In the genomic region with DNA sequence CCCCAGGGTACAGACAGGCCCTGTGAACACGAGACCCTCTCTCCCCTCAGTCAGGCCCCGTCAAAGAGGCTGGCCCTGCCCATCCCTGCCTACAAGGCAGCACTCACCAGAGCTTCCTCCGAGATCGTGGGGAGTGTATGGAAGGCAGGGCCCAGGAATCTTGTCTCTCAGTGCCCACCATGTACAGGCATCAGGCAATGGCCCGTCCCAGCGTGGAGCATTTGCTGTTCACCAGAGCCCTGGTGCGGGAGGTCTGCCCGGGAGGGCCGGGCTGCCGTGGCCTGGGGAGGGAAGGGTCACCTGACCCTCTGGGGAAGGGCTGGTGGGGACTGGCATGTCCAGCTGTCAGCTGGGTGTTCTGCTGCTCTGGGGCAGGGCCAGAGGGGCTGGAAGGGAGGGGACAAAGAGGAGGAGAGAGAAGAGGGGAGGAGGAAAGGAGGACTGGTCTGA, we compare ENCODE assay signal across 10 cellular contexts. TPM values are rescaled to one million over a fixed set of nuclear protein-coding genes. Genes with fewer than 3 reads are reported as not detected.
DNase-seq lines count a peak whose midpoint lies in the region; ATAC-seq and TF ChIP-seq lines count a peak whose summit lies in the region.
"Had no signal": no experiment of that assay in that cellular context is flagged by ENCODE, and none has a peak within 500 bp of the region (broad histone marks: within the 10 kb centered on the region; RNA-seq: fewer than 3 reads in every experiment).

A gene with protein sequence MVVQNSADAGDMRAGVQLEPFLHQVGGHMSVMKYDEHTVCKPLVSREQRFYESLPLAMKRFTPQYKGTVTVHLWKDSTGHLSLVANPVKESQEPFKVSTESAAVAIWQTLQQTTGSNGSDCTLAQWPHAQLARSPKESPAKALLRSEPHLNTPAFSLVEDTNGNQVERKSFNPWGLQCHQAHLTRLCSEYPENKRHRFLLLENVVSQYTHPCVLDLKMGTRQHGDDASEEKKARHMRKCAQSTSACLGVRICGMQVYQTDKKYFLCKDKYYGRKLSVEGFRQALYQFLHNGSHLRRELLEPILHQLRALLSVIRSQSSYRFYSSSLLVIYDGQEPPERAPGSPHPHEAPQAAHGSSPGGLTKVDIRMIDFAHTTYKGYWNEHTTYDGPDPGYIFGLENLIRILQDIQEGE (minus strand): TSS at position 255 of the 450 bp plus-strand sequence. CDS start 11,429 bp downstream, outside the sequence.

- H3K36me3 ChIP-seq in neuronal stem cell (replicated peaks in 1 of 2; ENCODE audit: control insufficient read depth in 2 of 2, insufficient read depth in 2 of 2, low read length in 2 of 2) (no peaks in the 10 kb centered on the region), vagina (no peaks in the 10 kb centered on the region), PC-3 (ENCODE audit: low read depth, low read length) (no peaks in the 10 kb centered on the region)

- H4K8ac ChIP-seq in neuronal stem cell (ENCODE audit: low read depth, low read length): peak within 1 kb of the TSS; percentile 95

- POLR2A ChIA-PET in PC-3 (lab: Charles Lee; ENCODE audit: unreplicated experiment): interaction anchor here (0.6 kb wide), 1 partner anchor 554 kb away, joined by 5 read pairs; no protein-coding TSS in a partner anchor

- no CpG with 5 or more reads among the region's 10 CpGs for WGBS in neuronal stem cell (ENCODE audit: extremely low coverage in 2 of 2, insufficient read length in 2 of 2, insufficient replicate concordance in 1 of 2), 2 donors

- DNase-seq in NCI-H510A treated with DMSO at 0.1 percent for 48 hours (lab: John Stamatoyannopoulos, UW) (peak; percentile 28), NCI-H510A (lab: John Stamatoyannopoulos, UW) (no peak), Right ventricle myocardium inferior (ENCODE audit: missing footprints) (peak; percentile 78), neuronal stem cell (ENCODE audit: low spot score) (no peak), vagina (ENCODE audit: extremely low spot score in 2 of 2) (no peak), PC-3 (no peak), SHP77 treated with DMSO at 0.1 percent for 48 hours (lab: John Stamatoyannopoulos, UW) (no peak)
- DNase-seq: stimulated activated naive CD8-positive, alpha-beta T cell treated with anti-CD3 and anti-CD28 coated beads, Interleukin-15, amount 100 ng/mL, for 72 hours had no signal

- no TSS peak for BruUV-seq in PC-3 (replicated peaks; lab: Mats Ljungman, UMichigan)

- H3K4ac ChIP-seq in neuronal stem cell (ENCODE audit: low read length): peak within 1 kb of the TSS; percentile 94

- TF ChIP-seq CTCF in vagina (IDR thresholded peaks at IDR 0.05): no peak
- TF ChIP-seq CTCF in PC-3 (conservative IDR thresholded peaks at IDR 0.05; ENCODE audit: low read depth, low read length): no peak

- H2BK15ac ChIP-seq in neuronal stem cell (ENCODE audit: low read length): peak within 1 kb of the TSS; percentile 97

- H3K27me3 ChIP-seq in neuronal stem cell (ENCODE audit: control insufficient read depth in 3 of 3, insufficient read depth in 3 of 3, low read depth in 1 of 3, low read length in 3 of 3): peaks cover 0 to 4% (median 2%) of the 10 kb centered on the region in 3 experiments
- no peaks in the 10 kb centered on the region for H3K27me3 ChIP-seq in vagina
- no peaks in the 10 kb centered on the region for H3K27me3 ChIP-seq in PC-3 (ENCODE audit: low read length)

- H3F3A ChIP-seq in PC-3 (ENCODE audit: low read length, unreplicated experiment): no peaks in the 10 kb centered on the region

- intact Hi-C loops in Right ventricle myocardium inferior (cut with DNase I): loop anchor here (1.0 to 2.0 kb wide), 2 partner anchors 14 to 18 kb away; no protein-coding TSS in a partner anchor
- intact Hi-C loops in vagina (cut with DNase I): no loop called here
- intact Hi-C loops in PC-3 (cut with micrococcal nuclease): no loop called here

- H4K91ac ChIP-seq in neuronal stem cell (ENCODE audit: low read depth, low read length, poor library complexity): peak within 1 kb of the TSS; percentile 26

- H3K9me3 ChIP-seq in neuronal stem cell (replicated peaks in 1 of 2; ENCODE audit: control insufficient read depth in 2 of 2, insufficient read depth in 1 of 2, low read depth in 1 of 2, low read length in 2 of 2): no peaks in the 10 kb centered on the region
- no peaks in the 10 kb centered on the region for H3K9me3 ChIP-seq in vagina
- H3K9me3 ChIP-seq in PC-3 (ENCODE audit: low read length): no peaks in the 10 kb centered on the region

- H3K4me2 ChIP-seq in neuronal stem cell (ENCODE audit: insufficient read depth, low read length, poor library complexity, severe bottlenecking): no peak within 1 kb of the TSS
- no peak within 1 kb of the TSS for H3K4me2 ChIP-seq in PC-3 (ENCODE audit: low read length)

- ATAC-seq in Right ventricle myocardium inferior: peak; percentile 82
- ATAC-seq in PC-3: no peak
- ATAC-seq in GM18873 (IDR thresholded peaks at IDR 0.05; ENCODE audit: low FRiP score, unreplicated experiment): no peak
- ATAC-seq: stimulated activated naive CD8-positive, alpha-beta T cell treated with anti-CD3 and anti-CD28 coated beads, Interleukin-15, amount 100 ng/mL, for 72 hours had no signal

- no peak for TF ChIP-seq POLR2A in vagina (IDR thresholded peaks at IDR 0.05)

- H2BK12ac ChIP-seq in neuronal stem cell (ENCODE audit: low read length): peak within 1 kb of the TSS; percentile 97

- H2BK5ac ChIP-seq in neuronal stem cell (ENCODE audit: low read length): peak within 1 kb of the TSS; percentile 70

- peak within 1 kb of the TSS; percentile 91 for H2BK120ac ChIP-seq in neuronal stem cell (ENCODE audit: low read depth, low read length)

- peak within 1 kb of the TSS; percentile 85 for H2AFZ ChIP-seq in neuronal stem cell (ENCODE audit: low read length)
- H2AFZ ChIP-seq in PC-3 (ENCODE audit: low read length): no peak within 1 kb of the TSS

- peak within 1 kb of the TSS; percentile 96 for H2AK5ac ChIP-seq in neuronal stem cell (ENCODE audit: low read depth, low read length)

- no peaks in the 10 kb centered on the region for H3K9me2 ChIP-seq in PC-3 (replicated peaks; ENCODE audit: low read length)

- peak within 1 kb of the TSS; percentile 70 for H3K23ac ChIP-seq in neuronal stem cell (ENCODE audit: low read depth, low read length, poor library complexity)

- H3K18ac ChIP-seq in neuronal stem cell (ENCODE audit: low read length): peak within 1 kb of the TSS; percentile 97

- peak within 1 kb of the TSS; percentile 50 for H3K9ac ChIP-seq in neuronal stem cell (ENCODE audit: low read depth, low read length, poor library complexity)
- no peak within 1 kb of the TSS for H3K9ac ChIP-seq in PC-3 (ENCODE audit: low read length)

- H3K14ac ChIP-seq in neuronal stem cell (ENCODE audit: low read length): peak within 1 kb of the TSS; percentile 92

- peak within 1 kb of the TSS in 1 of 2 donors; percentile 33 for H3K4me3 ChIP-seq in neuronal stem cell (ENCODE audit: low read length in 2 of 2)
- peak within 1 kb of the TSS; percentile 21 to 28 for H3K4me3 ChIP-seq in vagina
- no peak within 1 kb of the TSS for H3K4me3 ChIP-seq in PC-3 (ENCODE audit: low read length)

- H3K27ac ChIP-seq in neuronal stem cell (replicated peaks; ENCODE audit: low read length) (peak within 1 kb of the TSS; percentile 66), vagina (peak within 1 kb of the TSS; percentile 73), PC-3 (ENCODE audit: low read length) (no peak within 1 kb of the TSS)

- H4K20me1 ChIP-seq in PC-3 (ENCODE audit: low read length): no peaks in the 10 kb centered on the region

- no peaks in the 10 kb centered on the region for H3K79me1 ChIP-seq in neuronal stem cell (ENCODE audit: low read depth, low read length)

- peaks cover 51 to 56% of the 10 kb centered on the region in 2 donors for H3K4me1 ChIP-seq in neuronal stem cell (ENCODE audit: control insufficient read depth in 2 of 2, insufficient read depth in 1 of 2, low read depth in 1 of 2, low read length in 2 of 2)
- H3K4me1 ChIP-seq in vagina: peaks cover 46% of the 10 kb centered on the region
- H3K4me1 ChIP-seq in PC-3 (ENCODE audit: insufficient read depth, low read length): peaks cover 6% of the 10 kb centered on the region

- no peaks in the 10 kb centered on the region for H3K79me2 ChIP-seq in PC-3 (ENCODE audit: low read length)

- CTCF ChIA-PET in PC-3 (lab: Charles Lee): interaction anchor here (0.6 kb wide), 1 partner anchor 15 kb away, joined by 4 read pairs; no protein-coding TSS in a partner anchor

RNA-seq across cellular contexts. Expression of the gene that starts here (rescaled TPM):
- total RNA-seq in Right ventricle myocardium inferior (47.6 TPM), vagina (1.5 TPM), PC-3 (2014; rRNA removed) (not detected in 2 replicates)
- 1.7 TPM for polyA plus RNA-seq in neuronal stem cell (2013, experiment 1 of 2)
- polyA plus RNA-seq in neuronal stem cell (2013, experiment 2 of 2): 1.4 TPM
- total RNA-seq: activated CD8-positive, alpha-beta memory T cell treated with anti-CD3 and anti-CD28 coated beads for 36 hours had no signal

Comparison
In these comparisons a context has a peak if more than half of its experiments do, and no peak if none do; other contexts are left out.
1. RNA of the gene that starts here (total RNA-seq): 47.6 TPM in Right ventricle myocardium inferior (single experiment); 1.5 TPM in vagina (single experiment) and not detected in PC-3; every median in the first group is over 10 times any median in the second.
2. DNase-seq: peak in NCI-H510A treated with DMSO at 0.1 percent for 48 hours (single experiment) and Right ventricle myocardium inferior (single experiment); none in NCI-H510A (single experiment), neuronal stem cell (single experiment), vagina (0 of 2), PC-3 (single experiment) and SHP77 treated with DMSO at 0.1 percent for 48 hours (single experiment).